1 cellular context compared by ENCODE assay signal in genomic region chr17:78329263-78330059, GRCh38.
TF ChIP-seq lines count a peak whose summit lies in the region.

No MANE protein-coding gene starts in this region.

TF ChIP-seq in IMR-90, 13 proteins besides CTCF, POLR2A, EP300 and RAD21:
- TF ChIP-seq CHD1 (IDR thresholded peaks at IDR 0.05; ENCODE audit: low read depth, low read length) (no peak), MAZ (IDR thresholded peaks at IDR 0.05; ENCODE audit: borderline replicate concordance, low read depth, low read length) (peak; percentile 51; the same call in 1 of the 2 replicates), RFX5 (IDR thresholded peaks at IDR 0.05; ENCODE audit: low read depth, low read length) (no peak), NFE2L2 (IDR thresholded peaks at IDR 0.05; ENCODE audit: low read depth, low read length) (no peak), BHLHE40 (IDR thresholded peaks at IDR 0.05; ENCODE audit: low read depth, low read length) (no peak), USF2 (IDR thresholded peaks at IDR 0.05; ENCODE audit: low read depth, low read length) (no peak), FOS (IDR thresholded peaks at IDR 0.05; ENCODE audit: low read depth, low read length) (peak; percentile 83), MXI1 (IDR thresholded peaks at IDR 0.05; ENCODE audit: borderline replicate concordance, low read depth, low read length) (0 out of 2 replicates have a peak, but pooled peaks have one; percentile 21), CEBPB (IDR thresholded peaks at IDR 0.05; ENCODE audit: low read depth, low read length) (peak; percentile 85), ELK1 (IDR thresholded peaks at IDR 0.05; ENCODE audit: borderline replicate concordance, low read depth, low read length) (no peak), RCOR1 (IDR thresholded peaks at IDR 0.05; ENCODE audit: insufficient replicate concordance, low read length) (no peak), SMC3 (IDR thresholded peaks at IDR 0.05; ENCODE audit: low read depth, low read length) (no peak)
TF ChIP-seq in IMR-90: peak in this region for 4.
